1 cellular context compared by ENCODE assay signal in the genomic region with DNA sequence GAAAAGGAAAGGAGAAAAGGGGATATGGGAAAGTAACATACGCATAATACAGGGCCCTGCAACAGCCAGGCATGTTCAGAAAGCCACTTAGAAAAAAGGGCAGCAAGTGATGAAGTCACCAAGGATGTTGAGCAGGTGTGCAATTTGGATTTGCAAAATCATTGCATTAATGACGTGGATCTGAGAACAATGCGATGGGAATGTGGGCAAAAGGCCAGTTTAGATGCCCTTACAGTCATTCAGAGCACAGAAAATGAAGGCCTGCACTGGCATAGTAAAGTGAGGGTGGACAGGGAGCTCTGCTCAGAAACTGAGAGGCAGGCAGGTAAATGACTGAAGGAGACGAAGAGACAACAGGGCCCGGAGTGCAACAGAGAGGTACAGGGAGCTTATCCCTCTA.
TF ChIP-seq lines count a peak whose summit lies in the region.

No MANE protein-coding gene starts in this region.

TF ChIP-seq in H1, 55 proteins besides CTCF, POLR2A, EP300 and RAD21 (continued from another document):
- TF ChIP-seq, protein P1, sequence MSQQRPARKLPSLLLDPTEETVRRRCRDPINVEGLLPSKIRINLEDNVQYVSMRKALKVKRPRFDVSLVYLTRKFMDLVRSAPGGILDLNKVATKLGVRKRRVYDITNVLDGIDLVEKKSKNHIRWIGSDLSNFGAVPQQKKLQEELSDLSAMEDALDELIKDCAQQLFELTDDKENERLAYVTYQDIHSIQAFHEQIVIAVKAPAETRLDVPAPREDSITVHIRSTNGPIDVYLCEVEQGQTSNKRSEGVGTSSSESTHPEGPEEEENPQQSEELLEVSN (IDR thresholded peaks at IDR 0.05), result no peak
- TF ChIP-seq BACH1 (IDR thresholded peaks at IDR 0.05; ENCODE audit: low read length), result no peak
- no peak for TF ChIP-seq TAF7 (optimal IDR thresholded peaks at IDR 0.05; ENCODE audit: borderline replicate concordance, low read depth, low read length)
- TF ChIP-seq RBBP5 (IDR thresholded peaks at IDR 0.05; ENCODE audit: borderline replicate concordance, low read depth, low read length), result no peak
- TF ChIP-seq CREB1 (IDR thresholded peaks at IDR 0.05), result no peak
- TF ChIP-seq SIRT6 (IDR thresholded peaks at IDR 0.05; ENCODE audit: low read length), result no peak
- TF ChIP-seq CEBPB (IDR thresholded peaks at IDR 0.05; ENCODE audit: low read depth, low read length), result no peak
- TF ChIP-seq, protein P2, sequence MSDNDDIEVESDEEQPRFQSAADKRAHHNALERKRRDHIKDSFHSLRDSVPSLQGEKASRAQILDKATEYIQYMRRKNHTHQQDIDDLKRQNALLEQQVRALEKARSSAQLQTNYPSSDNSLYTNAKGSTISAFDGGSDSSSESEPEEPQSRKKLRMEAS (IDR thresholded peaks at IDR 0.05), result no peak
- no peak for TF ChIP-seq JUND (IDR thresholded peaks at IDR 0.05; ENCODE audit: low read length)
